In genomic region chr1:87131809-87132663, GRCh38 we compare ENCODE assay signal across 1 cellular context.
TF ChIP-seq lines count a peak whose summit lies in the region.

No MANE protein-coding gene starts in this region.

TF ChIP-seq in HepG2, 621 proteins besides CTCF, POLR2A, EP300 and RAD21 (continued from another document):
- TF ChIP-seq ZNF687 (CRISPR knock-in tag; IDR thresholded peaks at IDR 0.05) (peak; percentile 66), TIGD3 (CRISPR knock-in tag; IDR thresholded peaks at IDR 0.05; ENCODE audit: borderline replicate concordance) (0 out of 2 replicates have a peak, but pooled peaks have one; percentile 37), TEAD3 (CRISPR knock-in tag; optimal IDR thresholded peaks at IDR 0.05; ENCODE audit: borderline replicate concordance) (peak; percentile 26), ZNF891 (CRISPR knock-in tag; IDR thresholded peaks at IDR 0.05) (peak; percentile 47; the same call in 1 of the 2 replicates), ZFX (CRISPR knock-in tag; IDR thresholded peaks at IDR 0.05; ENCODE audit: low read depth) (peak; percentile 57), GATAD1 (CRISPR knock-in tag; IDR thresholded peaks at IDR 0.05) (0 out of 2 replicates have a peak, but pooled peaks have one; percentile 11), NFYB (CRISPR knock-in tag; IDR thresholded peaks at IDR 0.05) (0 out of 2 replicates have a peak, but pooled peaks have one; percentile 15), NFKBIZ (CRISPR knock-in tag; IDR thresholded peaks at IDR 0.05) (no peak), ZNF772 (CRISPR knock-in tag; IDR thresholded peaks at IDR 0.05) (peak; percentile 32; the same call in 1 of the 2 replicates), UBTF (CRISPR knock-in tag; IDR thresholded peaks at IDR 0.05) (0 out of 2 replicates have a peak, but pooled peaks have one; percentile 58), ZNF263 (CRISPR knock-in tag; IDR thresholded peaks at IDR 0.05) (peak; percentile 97), POLR2G (IDR thresholded peaks at IDR 0.05; ENCODE audit: low read depth, low read length) (no peak), MYC (CRISPR knock-in tag; IDR thresholded peaks at IDR 0.05; ENCODE audit: borderline replicate concordance) (peak; percentile 62; the same call in 1 of the 2 replicates), ZGPAT (CRISPR knock-in tag; IDR thresholded peaks at IDR 0.05) (0 out of 2 replicates have a peak, but pooled peaks have one; percentile 32), POGK (CRISPR knock-in tag; conservative IDR thresholded peaks at IDR 0.05) (0 out of 2 replicates have a peak, but pooled peaks have one; percentile 25), AHR (CRISPR knock-in tag; IDR thresholded peaks at IDR 0.05) (peak; percentile 55; the same call in 1 of the 2 replicates), MAX (IDR thresholded peaks at IDR 0.05) (peak; percentile 54; the same call in 1 of the 2 replicates), ZNF569 (CRISPR knock-in tag; IDR thresholded peaks at IDR 0.05; ENCODE audit: borderline replicate concordance) (no peak), SMAD1 (CRISPR knock-in tag; IDR thresholded peaks at IDR 0.05; ENCODE audit: borderline replicate concordance, low read depth) (0 out of 2 replicates have a peak, but pooled peaks have one; percentile 29), HOXA3 (CRISPR knock-in tag; IDR thresholded peaks at IDR 0.05) (0 out of 2 replicates have a peak, but pooled peaks have one; percentile 20), ZNF205 (CRISPR knock-in tag; IDR thresholded peaks at IDR 0.05) (0 out of 2 replicates have a peak, but pooled peaks have one; percentile 18), ARID5B (CRISPR knock-in tag; IDR thresholded peaks at IDR 0.05) (peak; percentile 31; the same call in 1 of the 2 replicates), TFDP1 (CRISPR knock-in tag; IDR thresholded peaks at IDR 0.05; ENCODE audit: borderline replicate concordance) (no peak), SP2 (CRISPR knock-in tag; IDR thresholded peaks at IDR 0.05) (no peak)
